In genomic region chr10:94093286-94093905, GRCh38 we compare ENCODE assay signal across 30 cellular contexts.
DNase-seq lines count a peak whose midpoint lies in the region; ATAC-seq and TF ChIP-seq lines count a peak whose summit lies in the region.
"Had no signal": no experiment of that assay in that cellular context is flagged by ENCODE, and none has a peak within 500 bp of the region (broad histone marks: within the 10 kb centered on the region; RNA-seq: fewer than 3 reads in every experiment).

No MANE protein-coding gene starts in this region.

- H2AFZ ChIP-seq in ACC112 (ENCODE audit: low read length, unreplicated experiment): no peak overlapping the region
- no peak overlapping the region for H2AFZ ChIP-seq in IMR-90 (replicated peaks; ENCODE audit: low read length, poor library complexity)
- H2AFZ ChIP-seq: hepatocyte, PC-9 had no signal

- no peaks in the 10 kb centered on the region for H3K79me2 ChIP-seq in ACC112 (ENCODE audit: control insufficient read depth, insufficient read depth, low read length, unreplicated experiment)

- H3K27ac ChIP-seq in ACC112 (ENCODE audit: low read depth, low read length) (peak overlapping the region; percentile 83), IMR-90 (ENCODE audit: insufficient read depth, low read length) (no peak overlapping the region)
- H3K27ac ChIP-seq: brain microvascular endothelial cell, hepatocyte, PC-9, VCaP had no signal

- 0 out of 2 replicates have a peak overlapping the region, but pooled peaks have one; percentile 46 for H3K14ac ChIP-seq in IMR-90 (replicated peaks; ENCODE audit: low read depth, low read length)

- H4K91ac ChIP-seq in IMR-90 (ENCODE audit: insufficient read depth, low read depth, low read length): no peak overlapping the region

- peak overlapping the region; percentile 51; the same call in 1 of the 2 replicates for H3K4me3 ChIP-seq in ACC112 (ENCODE audit: low read depth, low read length)
- H3K4me3 ChIP-seq in IMR-90 (ENCODE audit: insufficient read depth, low read depth, low read length): no peak overlapping the region
- H3K4me3 ChIP-seq: hepatocyte, PC-9, smooth muscle cell had no signal

- no peaks in the 10 kb centered on the region for H3K79me1 ChIP-seq in IMR-90 (ENCODE audit: low read depth in 1 of 2, low read length in 2 of 2)

- CTCF ChIA-PET in IMR-90 (lab: Yijun Ruan, JAX): no interaction called here

- no peak overlapping the region for H2BK5ac ChIP-seq in IMR-90 (ENCODE audit: low read depth, low read length, poor library complexity, severe bottlenecking)

- in situ Hi-C loops in IMR-90 (cut with MboI; ENCODE audit: low sequenced_read_pairs): no loop called here

- H3K27me3 ChIP-seq in ACC112 (ENCODE audit: insufficient read depth, low read length): no peaks in the 10 kb centered on the region
- no peaks in the 10 kb centered on the region for H3K27me3 ChIP-seq in IMR-90 (ENCODE audit: control insufficient read depth, insufficient read depth, low read length)
- H3K27me3 ChIP-seq: brain microvascular endothelial cell, hepatocyte had no signal

- dilution Hi-C loops in IMR-90 (cut with HindIII; ENCODE audit: low sequenced_read_pairs, unreplicated experiment): no loop called here

- H3K4me2 ChIP-seq in IMR-90 (ENCODE audit: low read depth, low read length): no peak overlapping the region
- H3K4me2 ChIP-seq: hepatocyte, PC-9, smooth muscle cell had no signal

- no peaks in the 10 kb centered on the region for H3K36me3 Mint-ChIP-seq in mesothelial cell of epicardium
- H3K36me3 Mint-ChIP-seq: naive thymus-derived CD4-positive, alpha-beta T cell; type B pancreatic cell had no signal

- H2BK15ac ChIP-seq in IMR-90 (ENCODE audit: low read depth, low read length): no peak overlapping the region

- peak overlapping the region; percentile 65 for H3K27ac Mint-ChIP-seq in mesothelial cell of epicardium
- H3K27ac Mint-ChIP-seq: naive thymus-derived CD4-positive, alpha-beta T cell; type B pancreatic cell had no signal

- H4K8ac ChIP-seq in IMR-90 (ENCODE audit: low read depth in 2 of 2, low read length in 2 of 2): no peak overlapping the region

- no peak overlapping the region for H2AK9ac ChIP-seq in IMR-90 (replicated peaks; ENCODE audit: low read depth, low read length, poor library complexity)

- no peaks in the 10 kb centered on the region for H4K20me1 ChIP-seq in IMR-90 (ENCODE audit: insufficient read depth, low read length)

- H3K4ac ChIP-seq in IMR-90 (ENCODE audit: low read depth, low read length): no peak overlapping the region; the same call in 1 of the 2 replicates

- ATAC-seq in IMR-90 (ENCODE audit: low read depth) (peak; percentile 54; the same call in 1 of the 2 replicates), HG03045 (IDR thresholded peaks at IDR 0.05; ENCODE audit: unreplicated experiment) (no peak)
- ATAC-seq: HCT116; left lobe of liver; naive thymus-derived CD4-positive, alpha-beta T cell had no signal

- H3K36me3 ChIP-seq in ACC112 (ENCODE audit: insufficient read depth, low read length) (no peaks in the 10 kb centered on the region), IMR-90 (ENCODE audit: control insufficient read depth, insufficient read depth, low read length) (no peaks in the 10 kb centered on the region)
- H3K36me3 ChIP-seq: brain microvascular endothelial cell had no signal

- TF ChIP-seq CTCF in IMR-90 (conservative IDR thresholded peaks at IDR 0.05; ENCODE audit: low read depth, low read length) (no peak), mesothelial cell of epicardium (IDR thresholded peaks at IDR 0.05; ENCODE audit: unreplicated experiment) (no peak)

- peaks cover 27% of the 10 kb centered on the region for H3K27me3 Mint-ChIP-seq in mesothelial cell of epicardium (ENCODE audit: low read depth)

- H3K4me3 Mint-ChIP-seq in mesothelial cell of epicardium: no peak overlapping the region
- H3K4me3 Mint-ChIP-seq: naive thymus-derived CD4-positive, alpha-beta T cell; type B pancreatic cell had no signal

- peaks cover 14% of the 10 kb centered on the region for H3K4me1 Mint-ChIP-seq in mesothelial cell of epicardium
- H3K4me1 Mint-ChIP-seq: naive thymus-derived CD4-positive, alpha-beta T cell had no signal

- TF ChIP-seq RAD21 in IMR-90 (IDR thresholded peaks at IDR 0.05; ENCODE audit: low read length): no peak

- TF ChIP-seq POLR2A in IMR-90 (IDR thresholded peaks at IDR 0.05; ENCODE audit: low read depth, low read length): no peak

- H2BK20ac ChIP-seq in IMR-90 (ENCODE audit: low read depth, low read length): no peak overlapping the region

- H2AK5ac ChIP-seq in IMR-90 (ENCODE audit: low read depth, low read length): no peak overlapping the region

- peak; percentile 42 for DNase-seq in IMR-90
- DNase-seq in ecto neural progenitor cell (ENCODE audit: low spot score): peak; percentile 0
- DNase-seq in mesothelial cell of epicardium (ENCODE audit: low spot score in 2 of 2, unreplicated experiment in 2 of 2): no peak
- DNase-seq in stimulated activated naive CD4-positive, alpha-beta T cell (lab: John Stamatoyannopoulos, UW): no peak
- DNase-seq in SW480 (ENCODE audit: low spot score): no peak
- DNase-seq in activated naive CD4-positive, alpha-beta T cell treated with Interleukin-2 at 50 U/mL for 16 hours: no peak
- DNase-seq: ACHN; activated CD4-positive, alpha-beta T cell treated with anti-CD3 and anti-CD28 coated beads for 48 hours; activated CD8-positive, alpha-beta memory T cell treated with anti-CD3 and anti-CD28 coated beads for 24 hours; activated effector memory CD4-positive, alpha-beta T cell treated with anti-CD3 and anti-CD28 coated beads, Interleukin-2, amount 50 U/mL, for 16 hours; DMS153; effector memory CD4-positive, alpha-beta T cell; erythroblast; KG1; naive thymus-derived CD4-positive, alpha-beta T cell; NCI-H1436 treated with DMSO at 0.1 percent for 48 hours; NCI-H2107; occipital lobe; PC-9; Right ventricle myocardium superior; stimulated activated CD4-positive, alpha-beta T cell treated with anti-CD3 and anti-CD28 coated beads, Interleukin-2, amount 100 ng/mL, for 24 hours had no signal

- WGBS in IMR-90 (ENCODE audit: extremely low coverage in 2 of 2, insufficient read length in 1 of 2), 2 experiments: no CpG with 5 or more reads among the region's 2 CpGs

- H3K18ac ChIP-seq in IMR-90 (ENCODE audit: low read depth, low read length): no peak overlapping the region

- H3K9me1 ChIP-seq in IMR-90 (ENCODE audit: insufficient read depth, low read length): no peaks in the 10 kb centered on the region

- H3K4me1 ChIP-seq in ACC112 (ENCODE audit: control insufficient read depth, insufficient read depth, low read length, unreplicated experiment) (peaks cover 53% of the 10 kb centered on the region), IMR-90 (ENCODE audit: control insufficient read depth, insufficient read depth, low read length) (peaks cover 6% of the 10 kb centered on the region)

- BruUV-seq in IMR-90 (replicated peaks; lab: Mats Ljungman, UMichigan): no TSS peak

- H3K56ac ChIP-seq in IMR-90 (ENCODE audit: extremely low read depth, insufficient read depth, low read length): no peak overlapping the region

- H3K9ac ChIP-seq in IMR-90 (ENCODE audit: low read depth, low read length): no peak overlapping the region

- H3K23ac ChIP-seq in IMR-90 (ENCODE audit: low read depth, low read length): no peak overlapping the region

- no peak overlapping the region for H2BK120ac ChIP-seq in IMR-90 (ENCODE audit: low read depth, low read length)

- no peaks in the 10 kb centered on the region for H3K9me3 ChIP-seq in IMR-90 (ENCODE audit: control insufficient read depth, insufficient read depth, low read length)

- POLR2A ChIA-PET in IMR-90 (lab: Charles Lee; ENCODE audit: unreplicated experiment): no interaction called here

- no peak overlapping the region for H4K5ac ChIP-seq in IMR-90 (ENCODE audit: low read depth, low read length)

- intact Hi-C loops in IMR-90 (cut with micrococcal nuclease): no loop called here

- H3K9me3 Mint-ChIP-seq in mesothelial cell of epicardium: no peaks in the 10 kb centered on the region
- H3K9me3 Mint-ChIP-seq: type B pancreatic cell had no signal

TF ChIP-seq in IMR-90, 13 proteins besides CTCF, POLR2A, EP300 and RAD21:
- TF ChIP-seq MXI1 (IDR thresholded peaks at IDR 0.05; ENCODE audit: borderline replicate concordance, low read depth, low read length) (no peak), CEBPB (IDR thresholded peaks at IDR 0.05; ENCODE audit: low read depth, low read length) (peak; percentile 36; the same call in 1 of the 2 replicates)

Comparison
In these comparisons a context has a peak if more than half of its experiments do, and no peak if none do; other contexts are left out.
1. DNase-seq: peak in IMR-90 (single experiment) and ecto neural progenitor cell (single experiment); none in mesothelial cell of epicardium (0 of 2), stimulated activated naive CD4-positive, alpha-beta T cell (0 of 6), SW480 (single experiment) and activated naive CD4-positive, alpha-beta T cell treated with Interleukin-2 at 50 U/mL for 16 hours (single experiment).